8 cellular contexts compared by ENCODE assay signal in the genomic region with DNA sequence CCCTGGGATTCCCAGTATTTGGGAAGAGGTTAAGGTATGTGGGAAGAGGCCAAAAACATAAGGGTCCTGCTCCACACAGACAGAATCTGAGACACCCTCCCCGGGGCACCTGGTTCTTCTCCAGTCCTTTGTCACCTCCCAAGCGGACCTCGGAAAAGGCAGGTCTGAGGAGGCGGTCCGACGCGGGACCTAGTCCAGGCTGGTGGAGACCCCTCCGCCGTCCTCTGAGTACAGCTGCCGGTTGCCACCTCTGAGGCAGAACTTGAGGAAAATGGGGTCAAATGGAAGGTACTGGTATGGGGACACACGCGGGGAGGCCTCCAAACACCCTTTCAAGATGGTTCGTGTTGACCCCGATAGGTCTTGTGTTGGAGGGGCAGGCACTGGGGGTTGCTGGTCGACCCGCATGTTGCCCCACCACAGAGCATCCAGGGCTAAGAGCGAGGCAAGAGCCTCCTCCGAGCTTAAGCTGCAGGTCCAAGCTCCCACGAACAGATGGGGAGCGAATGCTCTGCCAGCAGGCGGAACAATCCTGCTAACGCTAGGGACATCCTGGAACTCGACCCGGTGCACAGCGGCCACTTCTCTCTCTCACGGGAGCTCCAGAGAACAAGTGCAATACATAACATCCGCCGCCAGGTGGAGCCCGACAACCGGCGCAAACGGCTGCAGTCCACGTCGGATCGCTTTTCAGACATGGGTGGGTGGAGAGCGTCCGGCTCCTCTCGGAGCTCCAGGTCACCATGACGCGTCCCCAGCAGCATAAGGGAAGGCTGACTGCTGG.
DNase-seq lines count a peak whose midpoint lies in the region; TF ChIP-seq lines count a peak whose summit lies in the region.
"Not testable (repeated sequence)": the region's sequence is repeated elsewhere in the genome, so short reads cannot be mapped to it uniquely, and the experiment has no call there.

No MANE protein-coding gene starts in this region.

- not testable (repeated sequence) for H3K36me3 ChIP-seq in Caco-2 (ENCODE audit: control insufficient read depth, insufficient read depth, low read length)

- TF ChIP-seq CTCF in Caco-2 (IDR thresholded peaks at IDR 0.05; ENCODE audit: insufficient read depth in 1 of 2, low read depth in 1 of 2, low read length in 1 of 2, severe bottlenecking in 1 of 2, unreplicated experiment in 1 of 2): peak; percentile 16 to 35

- CTCF ChIA-PET in Caco-2 (lab: Charles Lee): not testable (repeated sequence)

- H3K27me3 Mint-ChIP-seq in Caco-2 (ENCODE audit: insufficient read depth, unreplicated experiment): not testable (repeated sequence)

- intact Hi-C loops in Caco-2 (cut with micrococcal nuclease; ENCODE audit: unreplicated experiment): not testable (repeated sequence)

- not testable (repeated sequence) for BruUV-seq in Caco-2 (replicated peaks; lab: Mats Ljungman, UMichigan)

- H3K4me1 ChIP-seq in Caco-2: not testable (repeated sequence)

- not testable (repeated sequence) for H3K4me3 Mint-ChIP-seq in Caco-2 (ENCODE audit: unreplicated experiment)

- not testable (repeated sequence) for H3K9me3 ChIP-seq in Caco-2

- not testable (repeated sequence) for H3K4me3 ChIP-seq in Caco-2 (ENCODE audit: low read depth, low read length)

- not testable (repeated sequence) for H3K27me3 ChIP-seq in Caco-2 (replicated peaks; ENCODE audit: control insufficient read depth, insufficient read depth, low read length)

- H3K27ac Mint-ChIP-seq in Caco-2 (ENCODE audit: unreplicated experiment): not testable (repeated sequence)

- not testable (repeated sequence) for H3K9me3 Mint-ChIP-seq in Caco-2 (ENCODE audit: unreplicated experiment)

- DNase-seq in Caco-2 (peak; percentile 43 to 49), GOT3 (lab: John Stamatoyannopoulos, UW) (peak; percentile 16), NCI-H1105 (lab: John Stamatoyannopoulos, UW) (peak; percentile 61), SK-N-DZ (ENCODE audit: low spot score) (peak; percentile 68), fibroblast of peridontal ligament (ENCODE audit: extremely low read depth) (peak; percentile 46), myocyte (ENCODE audit: low read depth) (peak; percentile 43)
- DNase-seq in activated effector memory CD4-positive, alpha-beta T cell treated with Interleukin-2 at 50 U/mL for 16 hours: peak; percentile 25
- peak; percentile 34 for DNase-seq in stimulated activated CD8-positive, alpha-beta memory T cell treated with anti-CD3 and anti-CD28 coated beads, Interleukin-15, amount 100 ng/mL, for 24 hours (ENCODE audit: low read depth)

- POLR2A ChIA-PET in Caco-2 (lab: Charles Lee): not testable (repeated sequence)

- not testable (repeated sequence) for H3K4me1 Mint-ChIP-seq in Caco-2 (ENCODE audit: low read depth, unreplicated experiment)

- H3K36me3 Mint-ChIP-seq in Caco-2 (ENCODE audit: insufficient read depth, unreplicated experiment): not testable (repeated sequence)

Comparison
In these comparisons a context has a peak if more than half of its experiments do, and no peak if none do; other contexts are left out.
1. DNase-seq: peak in every context shown above with its lines; median percentile 68 in SK-N-DZ; 61 in NCI-H1105; 46 in Caco-2; 46 in fibroblast of peridontal ligament; 43 in myocyte; 34 in stimulated activated CD8-positive, alpha-beta memory T cell treated with anti-CD3 and anti-CD28 coated beads, Interleukin-15, amount 100 ng/mL, for 24 hours; 25 in activated effector memory CD4-positive, alpha-beta T cell treated with Interleukin-2 at 50 U/mL for 16 hours; 16 in GOT3.